In the genomic region with DNA sequence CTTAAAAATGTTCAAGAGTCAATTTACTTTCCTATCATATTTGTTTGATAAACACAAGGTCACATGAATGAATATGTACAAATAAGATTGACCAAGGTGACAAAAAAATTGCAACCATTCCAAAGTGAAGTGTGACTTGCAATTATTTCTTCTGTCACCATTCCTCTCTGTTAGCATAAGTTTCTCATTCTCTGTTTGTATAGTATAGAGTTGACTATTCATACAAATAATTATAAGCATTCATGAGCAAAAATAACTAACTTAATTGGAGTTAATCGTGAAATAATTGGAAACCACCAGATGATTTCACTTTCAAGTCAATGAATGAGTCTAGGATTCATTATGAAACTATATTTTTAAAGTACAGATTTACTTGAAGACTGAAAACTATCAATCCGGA, we compare ENCODE assay signal across 2 cellular contexts.
TF ChIP-seq lines count a peak whose summit lies in the region.

No MANE protein-coding gene starts in this region.

TF ChIP-seq in HepG2, 621 proteins besides CTCF, POLR2A, EP300 and RAD21:
- no peak for TF ChIP-seq ZNF747 (CRISPR knock-in tag; IDR thresholded peaks at IDR 0.05; ENCODE audit: borderline replicate concordance)
- TF ChIP-seq JUN (CRISPR knock-in tag; IDR thresholded peaks at IDR 0.05): no peak
- TF ChIP-seq SIX4 (CRISPR knock-in tag; IDR thresholded peaks at IDR 0.05): no peak
- TF ChIP-seq, protein P1, sequence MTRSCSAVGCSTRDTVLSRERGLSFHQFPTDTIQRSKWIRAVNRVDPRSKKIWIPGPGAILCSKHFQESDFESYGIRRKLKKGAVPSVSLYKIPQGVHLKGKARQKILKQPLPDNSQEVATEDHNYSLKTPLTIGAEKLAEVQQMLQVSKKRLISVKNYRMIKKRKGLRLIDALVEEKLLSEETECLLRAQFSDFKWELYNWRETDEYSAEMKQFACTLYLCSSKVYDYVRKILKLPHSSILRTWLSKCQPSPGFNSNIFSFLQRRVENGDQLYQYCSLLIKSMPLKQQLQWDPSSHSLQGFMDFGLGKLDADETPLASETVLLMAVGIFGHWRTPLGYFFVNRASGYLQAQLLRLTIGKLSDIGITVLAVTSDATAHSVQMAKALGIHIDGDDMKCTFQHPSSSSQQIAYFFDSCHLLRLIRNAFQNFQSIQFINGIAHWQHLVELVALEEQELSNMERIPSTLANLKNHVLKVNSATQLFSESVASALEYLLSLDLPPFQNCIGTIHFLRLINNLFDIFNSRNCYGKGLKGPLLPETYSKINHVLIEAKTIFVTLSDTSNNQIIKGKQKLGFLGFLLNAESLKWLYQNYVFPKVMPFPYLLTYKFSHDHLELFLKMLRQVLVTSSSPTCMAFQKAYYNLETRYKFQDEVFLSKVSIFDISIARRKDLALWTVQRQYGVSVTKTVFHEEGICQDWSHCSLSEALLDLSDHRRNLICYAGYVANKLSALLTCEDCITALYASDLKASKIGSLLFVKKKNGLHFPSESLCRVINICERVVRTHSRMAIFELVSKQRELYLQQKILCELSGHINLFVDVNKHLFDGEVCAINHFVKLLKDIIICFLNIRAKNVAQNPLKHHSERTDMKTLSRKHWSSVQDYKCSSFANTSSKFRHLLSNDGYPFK (CRISPR knock-in tag; IDR thresholded peaks at IDR 0.05; ENCODE audit: borderline replicate concordance): no peak
- TF ChIP-seq, protein P2, sequence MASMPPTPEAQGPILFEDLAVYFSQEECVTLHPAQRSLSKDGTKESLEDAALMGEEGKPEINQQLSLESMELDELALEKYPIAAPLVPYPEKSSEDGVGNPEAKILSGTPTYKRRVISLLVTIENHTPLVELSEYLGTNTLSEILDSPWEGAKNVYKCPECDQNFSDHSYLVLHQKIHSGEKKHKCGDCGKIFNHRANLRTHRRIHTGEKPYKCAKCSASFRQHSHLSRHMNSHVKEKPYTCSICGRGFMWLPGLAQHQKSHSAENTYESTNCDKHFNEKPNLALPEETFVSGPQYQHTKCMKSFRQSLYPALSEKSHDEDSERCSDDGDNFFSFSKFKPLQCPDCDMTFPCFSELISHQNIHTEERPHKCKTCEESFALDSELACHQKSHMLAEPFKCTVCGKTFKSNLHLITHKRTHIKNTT (CRISPR knock-in tag; IDR thresholded peaks at IDR 0.05): no peak
- peak; percentile 59 for TF ChIP-seq NFE2L2 (IDR thresholded peaks at IDR 0.05; ENCODE audit: low read length)

TF ChIP-seq in GM12878, 131 proteins besides CTCF, POLR2A, EP300 and RAD21:
- TF ChIP-seq MYB (IDR thresholded peaks at IDR 0.05; ENCODE audit: borderline replicate concordance, low read depth, low read length): no peak
- TF ChIP-seq BCL11A (IDR thresholded peaks at IDR 0.05; ENCODE audit: low read depth, low read length): 0 out of 2 replicates have a peak, but pooled peaks have one; percentile 18
- TF ChIP-seq BHLHE40 (IDR thresholded peaks at IDR 0.05; ENCODE audit: borderline replicate concordance in 1 of 2, low read depth in 2 of 2, low read length in 1 of 2): peak in 1 of 2 experiments; percentile 48; a peak in 1 of 4 replicates
- TF ChIP-seq BACH1 (IDR thresholded peaks at IDR 0.05; ENCODE audit: borderline replicate concordance): peak; percentile 65
- TF ChIP-seq, protein P3, sequence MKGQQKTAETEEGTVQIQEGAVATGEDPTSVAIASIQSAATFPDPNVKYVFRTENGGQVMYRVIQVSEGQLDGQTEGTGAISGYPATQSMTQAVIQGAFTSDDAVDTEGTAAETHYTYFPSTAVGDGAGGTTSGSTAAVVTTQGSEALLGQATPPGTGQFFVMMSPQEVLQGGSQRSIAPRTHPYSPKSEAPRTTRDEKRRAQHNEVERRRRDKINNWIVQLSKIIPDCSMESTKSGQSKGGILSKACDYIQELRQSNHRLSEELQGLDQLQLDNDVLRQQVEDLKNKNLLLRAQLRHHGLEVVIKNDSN (IDR thresholded peaks at IDR 0.05; ENCODE audit: borderline replicate concordance, extremely low read length, insufficient read depth, low read depth, low read length): no peak
- 0 out of 2 replicates have a peak, but pooled peaks have one; percentile 52 for TF ChIP-seq DPF2 (IDR thresholded peaks at IDR 0.05)
- no peak for TF ChIP-seq KLF5 (IDR thresholded peaks at IDR 0.05; ENCODE audit: partially characterized antibody)
- no peak for TF ChIP-seq SUZ12 (IDR thresholded peaks at IDR 0.05; ENCODE audit: unreplicated experiment)
- peak; percentile 48; the same call in 1 of the 2 replicates for TF ChIP-seq ATF7 (IDR thresholded peaks at IDR 0.05; ENCODE audit: low read depth)
- no peak for TF ChIP-seq YBX1 (IDR thresholded peaks at IDR 0.05)
- TF ChIP-seq MEF2B (IDR thresholded peaks at IDR 0.05; ENCODE audit: partially characterized antibody, poor library complexity, severe bottlenecking): peak; percentile 41
- TF ChIP-seq HCFC1 (IDR thresholded peaks at IDR 0.05; ENCODE audit: low read length): no peak
- no peak for TF ChIP-seq CHD4 (IDR thresholded peaks at IDR 0.05)
- no peak for TF ChIP-seq POLR2AphosphoS5 (IDR thresholded peaks at IDR 0.05; ENCODE audit: low read length)
- peak in 1 of 2 experiments; percentile 46; a peak in 1 of 4 replicates for TF ChIP-seq IKZF2 (IDR thresholded peaks at IDR 0.05)
- no peak for TF ChIP-seq RAD51 (IDR thresholded peaks at IDR 0.05)
- TF ChIP-seq STAT3 (IDR thresholded peaks at IDR 0.05; ENCODE audit: low read depth, low read length): no peak
- peak; percentile 99 for TF ChIP-seq MTA2 (IDR thresholded peaks at IDR 0.05; ENCODE audit: low read depth)
- TF ChIP-seq JUNB (IDR thresholded peaks at IDR 0.05): 0 out of 2 replicates have a peak, but pooled peaks have one; percentile 27
- TF ChIP-seq YY1 (IDR thresholded peaks at IDR 0.05; ENCODE audit: low read depth, low read length): no peak
- TF ChIP-seq IKZF1 (conservative IDR thresholded peaks at IDR 0.05): no peak
TF ChIP-seq in GM12878: peak in this region for 9.
